ENCODE assay signal across 10 cellular contexts in genomic region chr2:85737481-85737880, GRCh38. TPM values are rescaled to one million over a fixed set of nuclear protein-coding genes. Genes with fewer than 3 reads are reported as not detected.
A peak's percentile ranks its signal among the peaks of the same experiment; 100 is the strongest.
DNase-seq lines count a peak whose midpoint lies in the region; ATAC-seq, FAIRE-seq and TF ChIP-seq lines count a peak whose summit lies in the region.
"Had no signal": no experiment of that assay in that cellular context is flagged by ENCODE, and none has a peak within 500 bp of the region (broad histone marks: within the 10 kb centered on the region; RNA-seq: fewer than 3 reads in every experiment).

No MANE protein-coding gene starts in this region.

- TF ChIP-seq CTCF in HFF-Myc (IDR thresholded peaks at IDR 0.05; ENCODE audit: low read depth, low read length, missing control alignments) (no peak), coronary artery (IDR thresholded peaks at IDR 0.05) (no peak), kidney (IDR thresholded peaks at IDR 0.05; ENCODE audit: borderline replicate concordance, extremely low read depth, insufficient read depth) (no peak), suprapubic skin (IDR thresholded peaks at IDR 0.05) (no peak)

- H3K36me3 ChIP-seq in kidney (ENCODE audit: control insufficient read depth in 1 of 2, insufficient read depth in 2 of 2, low read length in 2 of 2) (no peaks in the 10 kb centered on the region), suprapubic skin (no peaks in the 10 kb centered on the region)
- no peaks in the 10 kb centered on the region for H3K36me3 ChIP-seq in CD8-positive, alpha-beta memory T cell (ENCODE audit: insufficient read depth, low read length)

- POLR2A ChIA-PET in CD8-positive, alpha-beta memory T cell (lab: Charles Lee), result no interaction called here

- DNase-seq in HFF-Myc (ENCODE audit: extremely low read depth, low read depth), result peak; percentile 70
- DNase-seq in coronary artery (ENCODE audit: low spot score), result peak; percentile 96
- DNase-seq in kidney, result peak; percentile 66
- DNase-seq in suprapubic skin (ENCODE audit: low spot score in 2 of 2), result peak; percentile 90 to 94
- DNase-seq in CD8-positive, alpha-beta memory T cell, result no peak
- DNase-seq in NOMO-1 treated with DMSO at 0.1 percent for 48 hours (lab: John Stamatoyannopoulos, UW; ENCODE audit: unreplicated experiment), result no peak
- DNase-seq: glutamatergic neuron had no signal

- TF ChIP-seq POLR2A in suprapubic skin (IDR thresholded peaks at IDR 0.05), result peak in 1 of 2 donors; percentile 16

- H3K4me3 ChIP-seq in HFF-Myc (replicated peaks; ENCODE audit: low read depth, low read length) (no peak overlapping the region), coronary artery (no peak overlapping the region), kidney (ENCODE audit: low read length in 2 of 2) (no peak overlapping the region), suprapubic skin (no peak overlapping the region)
- no peak overlapping the region for H3K4me3 ChIP-seq in CD8-positive, alpha-beta memory T cell (ENCODE audit: low read length)

- H3K9me3 Mint-ChIP-seq in CD8-positive, alpha-beta memory T cell, result no peaks in the 10 kb centered on the region
- H3K9me3 Mint-ChIP-seq: activated T-helper 17 cell treated with anti-CD3 and anti-CD28 coated beads, Interleukin-2, amount 50 U/mL, for 72 hours had no signal

- peaks cover 14 to 49% of the 10 kb centered on the region in 2 donors for H3K27me3 Mint-ChIP-seq in CD8-positive, alpha-beta memory T cell

- H3K36me3 Mint-ChIP-seq in CD8-positive, alpha-beta memory T cell, result no peaks in the 10 kb centered on the region

- CTCF ChIA-PET in CD8-positive, alpha-beta memory T cell (lab: Charles Lee), result interaction anchor here (1.5 to 1.9 kb wide), 2 partner anchors 8 to 76 kb away, joined by 5 read pairs; no protein-coding TSS in a partner anchor

- H3K9me3 ChIP-seq in kidney (ENCODE audit: control insufficient read depth in 1 of 2, low read length in 2 of 2) (no peaks in the 10 kb centered on the region), suprapubic skin (no peaks in the 10 kb centered on the region)
- no peaks in the 10 kb centered on the region for H3K9me3 ChIP-seq in CD8-positive, alpha-beta memory T cell (ENCODE audit: low read length)

- H3K27ac ChIP-seq in coronary artery (peak overlapping the region; percentile 87 to 98), kidney (ENCODE audit: low read depth in 2 of 2, low read length in 2 of 2) (peak overlapping the region; percentile 65 to 74), suprapubic skin (peak overlapping the region; percentile 68)
- H3K27ac ChIP-seq in CD8-positive, alpha-beta memory T cell (ENCODE audit: low read depth, low read length), result no peak overlapping the region

- no peak for TF ChIP-seq EP300 in suprapubic skin (IDR thresholded peaks at IDR 0.05)

- no peak for FAIRE-seq in kidney (lab: Jason Lieb, UNC)

- ATAC-seq in HG02642 (IDR thresholded peaks at IDR 0.05; ENCODE audit: poor library complexity, unreplicated experiment) (no peak), HG03108 (IDR thresholded peaks at IDR 0.05; ENCODE audit: unreplicated experiment) (no peak)
- ATAC-seq: activated T-helper 17 cell treated with anti-CD3 and anti-CD28 coated beads, Interleukin-2, amount 50 U/mL, for 72 hours had no signal

- H3K27ac Mint-ChIP-seq in CD8-positive, alpha-beta memory T cell, result no peak overlapping the region
- H3K27ac Mint-ChIP-seq: activated T-helper 17 cell treated with anti-CD3 and anti-CD28 coated beads, Interleukin-2, amount 50 U/mL, for 72 hours had no signal

- H3K4me1 ChIP-seq in kidney (ENCODE audit: control insufficient read depth in 1 of 2, insufficient read depth in 1 of 2, low read depth in 1 of 2, low read length in 2 of 2) (peaks cover 17 to 30% of the 10 kb centered on the region in 2 donors), suprapubic skin (peaks cover 56% of the 10 kb centered on the region)
- H3K4me1 ChIP-seq in CD8-positive, alpha-beta memory T cell (ENCODE audit: insufficient read depth, low read length), result no peaks in the 10 kb centered on the region

- H3K4me1 Mint-ChIP-seq in CD8-positive, alpha-beta memory T cell, result no peaks in the 10 kb centered on the region
- H3K4me1 Mint-ChIP-seq: activated T-helper 17 cell treated with anti-CD3 and anti-CD28 coated beads, Interleukin-2, amount 50 U/mL, for 72 hours had no signal

- 14% methylated on average over 4 of the region's 4 CpGs for WGBS in suprapubic skin

- H3K4me3 Mint-ChIP-seq in CD8-positive, alpha-beta memory T cell, result no peak overlapping the region
- H3K4me3 Mint-ChIP-seq: activated T-helper 17 cell treated with anti-CD3 and anti-CD28 coated beads, Interleukin-2, amount 50 U/mL, for 72 hours had no signal

- H3K9ac ChIP-seq in kidney (ENCODE audit: low read length in 2 of 2), result no peak overlapping the region

- no peaks in the 10 kb centered on the region for H3K27me3 ChIP-seq in suprapubic skin
- H3K27me3 ChIP-seq in CD8-positive, alpha-beta memory T cell (ENCODE audit: insufficient read depth, low read length, poor library complexity, severe bottlenecking), result no peaks in the 10 kb centered on the region

- intact Hi-C loops in kidney (cut with DNase I), result no loop called here

RNA-seq across cellular contexts. Expression of gene ATOH8, which starts 16.3 kb away (rescaled TPM):
- total RNA-seq in kidney, result 11.2 TPM
- polyA plus RNA-seq in kidney (ENCODE audit: insufficient read depth, low read depth, low replicate concordance), result 18.6 TPM
- total RNA-seq in suprapubic skin, result 10 to 100 TPM in 3 of 4 donors, 1 to 10 TPM in 1; 9.7 to 30.3 (median 27.3) TPM
- not detected for total RNA-seq in CD8-positive, alpha-beta memory T cell
- polyA plus RNA-seq in CD8-positive, alpha-beta memory T cell, result not detected
- total RNA-seq: activated T-helper 17 cell treated with anti-CD3 and anti-CD28 coated beads, Interleukin-2, amount 50 U/mL, for 72 hours had no signal

RNA-seq across cellular contexts. Expression of gene GNLY, which starts 43.3 kb away (rescaled TPM):
- 5.5 TPM for total RNA-seq in kidney
- polyA plus RNA-seq in kidney (ENCODE audit: insufficient read depth, low read depth, low replicate concordance), result 8.1 TPM
- total RNA-seq in suprapubic skin, result 1 to 10 TPM in 3 of 4 donors, not detected in 1; 1.6 to 4.8 (median 1.9) TPM
- total RNA-seq in CD8-positive, alpha-beta memory T cell, result 1 to 10 TPM; 7.7 to 9.0 TPM
- polyA plus RNA-seq in CD8-positive, alpha-beta memory T cell, result 953 TPM

Comparison
In these comparisons a context has a peak if more than half of its experiments do, and no peak if none do; other contexts are left out.
1. DNase-seq: peak in HFF-Myc (single experiment), coronary artery (single experiment), kidney (single experiment) and suprapubic skin (2 of 2); none in CD8-positive, alpha-beta memory T cell (0 of 5) and NOMO-1 treated with DMSO at 0.1 percent for 48 hours (single experiment).
2. RNA of gene ATOH8, which starts 16.3 kb away (total RNA-seq): 9.7 to 30.3 TPM in suprapubic skin and 11.2 TPM in kidney (single experiment); not detected in CD8-positive, alpha-beta memory T cell; every median in the first group is over 10 times any median in the second.